Comparison of ENCODE assay signal across 1 cellular context in the genomic region with DNA sequence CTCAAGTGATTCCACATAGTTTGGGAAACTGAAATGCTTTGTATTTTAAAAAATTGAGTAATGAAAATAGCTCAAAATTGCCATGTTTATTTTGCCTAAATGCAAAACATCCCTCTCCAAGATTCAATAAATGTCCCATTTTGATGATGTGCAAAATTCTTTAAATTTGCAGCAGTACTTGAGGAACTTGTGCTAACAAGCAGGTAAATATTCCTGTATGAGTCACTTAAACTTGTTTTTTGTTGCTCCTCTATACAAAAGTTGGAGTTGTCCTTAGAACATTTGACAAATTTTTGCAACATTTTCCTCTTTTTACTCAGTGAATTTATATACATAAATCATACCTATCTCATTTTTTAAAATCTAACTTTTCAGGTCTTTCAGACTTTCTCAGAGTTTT.
TF ChIP-seq lines count a peak whose summit lies in the region.

No MANE protein-coding gene starts in this region.

TF ChIP-seq in endothelial cell of umbilical vein, 7 proteins besides CTCF, POLR2A, EP300 and RAD21:
- TF ChIP-seq JUN (IDR thresholded peaks at IDR 0.05; ENCODE audit: borderline replicate concordance, insufficient read depth, insufficient read length, low read depth) (no peak), POLR2AphosphoS5 (IDR thresholded peaks at IDR 0.05; ENCODE audit: insufficient read depth, low read depth, low read length) (no peak), MYC (IDR thresholded peaks at IDR 0.05; ENCODE audit: low read depth, low read length) (no peak), EZH2 (IDR thresholded peaks at IDR 0.05; ENCODE audit: borderline replicate concordance, low read depth, low read length, severe bottlenecking) (no peak), FOS (IDR thresholded peaks at IDR 0.05; ENCODE audit: borderline replicate concordance, insufficient read depth, low read length) (no peak), GATA2 (IDR thresholded peaks at IDR 0.05; ENCODE audit: insufficient read depth, insufficient read length, low read depth, low read length) (no peak)
- TF ChIP-seq, protein P1, sequence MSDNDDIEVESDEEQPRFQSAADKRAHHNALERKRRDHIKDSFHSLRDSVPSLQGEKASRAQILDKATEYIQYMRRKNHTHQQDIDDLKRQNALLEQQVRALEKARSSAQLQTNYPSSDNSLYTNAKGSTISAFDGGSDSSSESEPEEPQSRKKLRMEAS (IDR thresholded peaks at IDR 0.05; ENCODE audit: insufficient read depth, insufficient read length): no peak
